ENCODE assay signal across 12 cellular contexts in the genomic region with DNA sequence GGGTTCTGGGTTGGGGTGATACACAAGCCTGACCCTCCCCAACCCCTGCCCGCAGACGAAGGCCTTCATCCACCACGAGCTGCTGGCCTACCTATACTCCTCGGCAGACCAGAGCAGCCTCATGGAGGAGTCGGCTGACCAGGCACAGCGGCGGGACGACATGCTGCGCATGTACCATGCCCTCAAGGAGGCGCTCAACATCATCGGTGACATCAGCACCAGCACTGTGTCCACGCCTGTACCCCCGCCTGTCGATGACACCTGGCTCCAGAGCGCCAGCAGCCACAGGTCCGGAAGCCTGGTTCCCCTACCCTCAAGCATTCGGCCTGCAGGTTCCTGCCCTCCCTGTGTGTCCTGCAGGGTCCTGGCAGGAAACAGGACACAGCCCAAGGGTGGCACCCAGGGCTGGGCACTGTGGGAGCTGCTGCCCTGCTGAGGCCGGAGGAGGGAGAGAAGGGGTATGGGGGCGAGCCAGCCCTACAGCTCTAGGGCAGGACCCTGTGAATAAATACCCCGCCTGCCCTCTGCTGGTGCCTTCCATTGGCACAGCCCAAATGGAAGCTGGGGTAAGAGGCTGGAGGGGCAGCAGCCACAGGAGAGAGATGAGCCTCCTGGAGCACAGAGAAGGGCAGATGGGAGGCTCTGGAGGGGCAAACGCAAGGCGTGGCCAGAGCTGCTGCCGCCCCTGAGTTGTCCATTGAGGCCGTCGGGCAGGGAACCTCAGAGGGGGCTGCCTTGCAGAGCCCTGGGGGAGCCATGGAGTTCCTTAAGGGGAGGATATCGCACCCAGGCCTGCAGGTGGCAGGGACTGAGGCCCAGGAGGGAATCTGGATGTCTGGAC. TPM values are rescaled to one million over a fixed set of nuclear protein-coding genes. Genes with fewer than 3 reads are reported as not detected.
DNase-seq lines count a peak whose midpoint lies in the region; ATAC-seq and TF ChIP-seq lines count a peak whose summit lies in the region.
"Had no signal": no experiment of that assay in that cellular context is flagged by ENCODE, and none has a peak within 500 bp of the region (broad histone marks: within the 10 kb centered on the region; RNA-seq: fewer than 3 reads in every experiment).

No MANE protein-coding gene starts in this region.

- no peaks in the 10 kb centered on the region for H3K9me2 ChIP-seq in OCI-LY7 (ENCODE audit: insufficient read depth, low read length)

- no peaks in the 10 kb centered on the region for H3K27me3 Mint-ChIP-seq in endodermal cell (ENCODE audit: insufficient read depth)
- no peaks in the 10 kb centered on the region for H3K27me3 Mint-ChIP-seq in naive thymus-derived CD4-positive, alpha-beta T cell

- H3K4me2 ChIP-seq in OCI-LY7 (ENCODE audit: low read length) = no peak overlapping the region

- H3K4me1 ChIP-seq in OCI-LY7 (ENCODE audit: insufficient read depth, low read length, poor library complexity, severe bottlenecking) (no peaks in the 10 kb centered on the region), endodermal cell (ENCODE audit: control insufficient read depth, insufficient read depth, low read length) (no peaks in the 10 kb centered on the region)
- H3K4me1 ChIP-seq in naive thymus-derived CD4-positive, alpha-beta T cell (ENCODE audit: control insufficient read depth in 2 of 2, insufficient read depth in 2 of 2, low read length in 2 of 2) = no peaks in the 10 kb centered on the region
- H3K4me1 ChIP-seq: right atrium auricular region had no signal

- H3K4me3 ChIP-seq in OCI-LY7 (ENCODE audit: low read depth, low read length, poor library complexity, severe bottlenecking) = no peak overlapping the region
- H3K4me3 ChIP-seq in endodermal cell (ENCODE audit: low read length) = no peak overlapping the region
- no peak overlapping the region for H3K4me3 ChIP-seq in naive thymus-derived CD4-positive, alpha-beta T cell (ENCODE audit: low read length)
- H3K4me3 ChIP-seq: MG63, right atrium auricular region had no signal

- intact Hi-C loops in OCI-LY7 (cut with micrococcal nuclease; ENCODE audit: unreplicated experiment) = loop anchor here (1.0 kb wide), 1 partner anchor 112 kb away; no protein-coding TSS in a partner anchor
- intact Hi-C loops in naive thymus-derived CD4-positive, alpha-beta T cell (cut with micrococcal nuclease) = loop anchor here in 1 of 2 donors (1.0 kb wide), 1 partner anchor 35 kb away; no protein-coding TSS in a partner anchor

- 95% methylated on average over 18 to 26 of the region's 26 CpGs for WGBS in endodermal cell (ENCODE audit: insufficient coverage in 1 of 2, insufficient read length in 1 of 2), 2 experiments

- H3K36me3 ChIP-seq in OCI-LY7 (ENCODE audit: insufficient read depth, low read length) (peaks cover 62% of the 10 kb centered on the region), endodermal cell (ENCODE audit: control insufficient read depth, insufficient read depth, low read length) (peaks cover 38% of the 10 kb centered on the region)
- peaks cover 0 to 85% (median 2%) of the 10 kb centered on the region in 3 experiments for H3K36me3 ChIP-seq in naive thymus-derived CD4-positive, alpha-beta T cell (ENCODE audit: control insufficient read depth in 2 of 3, insufficient read depth in 3 of 3, low read length in 3 of 3)

- ATAC-seq in activated naive CD4-positive, alpha-beta T cell treated with anti-CD3 and anti-CD28 coated beads, Interleukin-2, amount 50 U/mL, for 72 hours = peak; percentile 17 to 39
- ATAC-seq in stimulated activated effector memory CD8-positive, alpha-beta T cell treated with anti-CD3 and anti-CD28 coated beads, Interleukin-12 subunit alpha, Interleukin-12 subunit beta, amount 100 ng/mL, for 72 hours = peak; percentile 38
- no peak for ATAC-seq in naive thymus-derived CD4-positive, alpha-beta T cell
- no peak for ATAC-seq in HG03095 (IDR thresholded peaks at IDR 0.05; ENCODE audit: unreplicated experiment)

- TF ChIP-seq CTCF in OCI-LY7 (conservative IDR thresholded peaks at IDR 0.05; ENCODE audit: low read length) = peak; percentile 63
- TF ChIP-seq CTCF in endodermal cell (conservative IDR thresholded peaks at IDR 0.05) = peak; percentile 49

- POLR2A ChIA-PET in OCI-LY7 (lab: Charles Lee) = interaction anchor here (0.6 kb wide), 1 partner anchor 26 kb away, joined by 3 read pairs; no protein-coding TSS in a partner anchor
- POLR2A ChIA-PET in naive thymus-derived CD4-positive, alpha-beta T cell (lab: Charles Lee) = no interaction called here

- H3K36me3 Mint-ChIP-seq in activated naive CD4-positive, alpha-beta T cell treated with anti-CD3 and anti-CD28 coated beads, Interleukin-2, amount 50 U/mL, for 72 hours = no peaks in the 10 kb centered on the region
- H3K36me3 Mint-ChIP-seq in endodermal cell (ENCODE audit: low read depth) = peaks cover 42% of the 10 kb centered on the region
- peaks cover 97% of the 10 kb centered on the region for H3K36me3 Mint-ChIP-seq in stimulated activated effector memory CD8-positive, alpha-beta T cell treated with anti-CD3 and anti-CD28 coated beads, Interleukin-12 subunit alpha, Interleukin-12 subunit beta, amount 100 ng/mL, for 72 hours
- peaks cover 0 to 18% (median 4%) of the 10 kb centered on the region in 5 donors for H3K36me3 Mint-ChIP-seq in naive thymus-derived CD4-positive, alpha-beta T cell

- H2AFZ ChIP-seq in OCI-LY7 (ENCODE audit: low read length) = no peak overlapping the region

- no peak for DNase-seq in activated naive CD4-positive, alpha-beta T cell treated with anti-CD3 and anti-CD28 coated beads, Interleukin-2, amount 50 U/mL, for 72 hours (ENCODE audit: low spot score in 2 of 2)
- DNase-seq in activated naive CD4-positive, alpha-beta T cell (lab: John Stamatoyannopoulos, UW) = no peak
- peak; percentile 43 for DNase-seq in OCI-LY7 (ENCODE audit: low spot score)
- DNase-seq in endodermal cell = peak; percentile 76
- no peak for DNase-seq in stimulated activated effector memory CD8-positive, alpha-beta T cell treated with anti-CD3 and anti-CD28 coated beads, Interleukin-12 subunit alpha, Interleukin-12 subunit beta, amount 100 ng/mL, for 72 hours (ENCODE audit: low spot score in 2 of 2)
- no peak for DNase-seq in DMS153 (lab: John Stamatoyannopoulos, UW)
- no peak for DNase-seq in naive thymus-derived CD4-positive, alpha-beta T cell
- DNase-seq: anterior cingulate cortex, MG63, RPMI8226 had no signal

- H3K4me1 Mint-ChIP-seq in endodermal cell = no peaks in the 10 kb centered on the region
- no peaks in the 10 kb centered on the region for H3K4me1 Mint-ChIP-seq in stimulated activated effector memory CD8-positive, alpha-beta T cell treated with anti-CD3 and anti-CD28 coated beads, Interleukin-12 subunit alpha, Interleukin-12 subunit beta, amount 100 ng/mL, for 72 hours
- H3K4me1 Mint-ChIP-seq in naive thymus-derived CD4-positive, alpha-beta T cell = peaks cover 0 to 2% (median 0%) of the 10 kb centered on the region in 7 donors

- no TSS peak for BruUV-seq in OCI-LY7 (replicated peaks; lab: Mats Ljungman, UMichigan)

- H4K20me1 ChIP-seq in OCI-LY7 (ENCODE audit: insufficient read depth, low read length) = no peaks in the 10 kb centered on the region

- no peak overlapping the region for H3K4me3 Mint-ChIP-seq in endodermal cell
- H3K4me3 Mint-ChIP-seq in stimulated activated effector memory CD8-positive, alpha-beta T cell treated with anti-CD3 and anti-CD28 coated beads, Interleukin-12 subunit alpha, Interleukin-12 subunit beta, amount 100 ng/mL, for 72 hours = no peak overlapping the region
- no peak overlapping the region for H3K4me3 Mint-ChIP-seq in naive thymus-derived CD4-positive, alpha-beta T cell

- CTCF ChIA-PET in OCI-LY7 (lab: Charles Lee; ENCODE audit: unreplicated experiment) = interaction anchor here (1.1 kb wide), 1 partner anchor 127 kb away, joined by 3 read pairs; no protein-coding TSS in a partner anchor
- CTCF ChIA-PET in naive thymus-derived CD4-positive, alpha-beta T cell (lab: Charles Lee) = interaction anchor here (1.3 kb wide), 1 partner anchor 112 kb away, joined by 5 read pairs; a partner anchor contains a TSS

- H3K9me3 Mint-ChIP-seq in activated naive CD4-positive, alpha-beta T cell treated with anti-CD3 and anti-CD28 coated beads, Interleukin-2, amount 50 U/mL, for 72 hours = no peaks in the 10 kb centered on the region
- H3K9me3 Mint-ChIP-seq in endodermal cell = no peaks in the 10 kb centered on the region
- no peaks in the 10 kb centered on the region for H3K9me3 Mint-ChIP-seq in stimulated activated effector memory CD8-positive, alpha-beta T cell treated with anti-CD3 and anti-CD28 coated beads, Interleukin-12 subunit alpha, Interleukin-12 subunit beta, amount 100 ng/mL, for 72 hours
- no peaks in the 10 kb centered on the region for H3K9me3 Mint-ChIP-seq in naive thymus-derived CD4-positive, alpha-beta T cell

- no peak overlapping the region for H3K9ac ChIP-seq in endodermal cell (ENCODE audit: extremely low read depth, low read length, poor library complexity, severe bottlenecking)

- no peaks in the 10 kb centered on the region for H3K27me3 ChIP-seq in endodermal cell (ENCODE audit: control insufficient read depth, insufficient read depth, low read length, poor library complexity, severe bottlenecking)
- H3K27me3 ChIP-seq in naive thymus-derived CD4-positive, alpha-beta T cell (ENCODE audit: control insufficient read depth in 2 of 2, insufficient read depth in 2 of 2, low read length in 2 of 2) = no peaks in the 10 kb centered on the region
- H3K27me3 ChIP-seq: MG63, right atrium auricular region had no signal

- H3K27ac Mint-ChIP-seq in activated naive CD4-positive, alpha-beta T cell treated with anti-CD3 and anti-CD28 coated beads, Interleukin-2, amount 50 U/mL, for 72 hours = peak overlapping the region; percentile 50 to 61
- H3K27ac Mint-ChIP-seq in endodermal cell = no peak overlapping the region
- H3K27ac Mint-ChIP-seq in stimulated activated effector memory CD8-positive, alpha-beta T cell treated with anti-CD3 and anti-CD28 coated beads, Interleukin-12 subunit alpha, Interleukin-12 subunit beta, amount 100 ng/mL, for 72 hours = peak overlapping the region; percentile 63
- H3K27ac Mint-ChIP-seq in naive thymus-derived CD4-positive, alpha-beta T cell = no peak overlapping the region

- H3K27ac ChIP-seq in OCI-LY7 (ENCODE audit: low read depth, low read length, poor library complexity, severe bottlenecking) (no peak overlapping the region), endodermal cell (ENCODE audit: low read depth, low read length) (no peak overlapping the region)
- no peak overlapping the region for H3K27ac ChIP-seq in naive thymus-derived CD4-positive, alpha-beta T cell (ENCODE audit: low read depth, low read length)
- H3K27ac ChIP-seq: right atrium auricular region had no signal

- H3K79me2 ChIP-seq in OCI-LY7 (ENCODE audit: insufficient read depth, low read depth, low read length) = no peaks in the 10 kb centered on the region

- no peaks in the 10 kb centered on the region for H3K9me3 ChIP-seq in OCI-LY7 (ENCODE audit: low read length)
- H3K9me3 ChIP-seq in endodermal cell (ENCODE audit: control insufficient read depth, low read length) = no peaks in the 10 kb centered on the region
- no peaks in the 10 kb centered on the region for H3K9me3 ChIP-seq in naive thymus-derived CD4-positive, alpha-beta T cell (ENCODE audit: control insufficient read depth in 2 of 3, low read length in 3 of 3)
- H3K9me3 ChIP-seq: MG63, right atrium auricular region had no signal

RNA-seq across cellular contexts. Expression of a gene that starts 6.8 kb away (rescaled TPM):
- total RNA-seq in activated naive CD4-positive, alpha-beta T cell treated with anti-CD3 and anti-CD28 coated beads, Interleukin-2, amount 50 U/mL, for 72 hours = 10 to 100 TPM in 1 of 2 donors, 1 to 10 TPM in 1; 9.7 to 15.0 TPM
- total RNA-seq in OCI-LY7 (2014; rRNA removed; shearing (Covaris generic)) = 20.8 and 22.5 TPM in 2 replicates
- total RNA-seq in OCI-LY7 (2022) (13.2 and 13.7 TPM in 2 replicates), endodermal cell (10 to 100 TPM; 19.7 to 34.5 TPM)
- 33.2 TPM for polyA plus RNA-seq in endodermal cell (2013, experiment 1 of 2)
- 32.3 TPM for polyA plus RNA-seq in endodermal cell (2013, experiment 2 of 2)
- total RNA-seq in naive thymus-derived CD4-positive, alpha-beta T cell = 10 to 100 TPM in 2 of 5 experiments, 1 to 10 TPM in 3; 7.6 to 12.8 (median 9.9) TPM
- polyA plus RNA-seq in naive thymus-derived CD4-positive, alpha-beta T cell = 10 to 100 TPM; 19.0 to 21.7 TPM

RNA-seq across cellular contexts. Expression of a gene that starts 19.0 kb away (rescaled TPM):
- total RNA-seq in activated naive CD4-positive, alpha-beta T cell treated with anti-CD3 and anti-CD28 coated beads, Interleukin-2, amount 50 U/mL, for 72 hours = 1 to 10 TPM; 3.5 to 6.4 TPM
- 4.2 and 5.2 TPM in 2 replicates for total RNA-seq in OCI-LY7 (2014; rRNA removed; shearing (Covaris generic))
- total RNA-seq in OCI-LY7 (2022) (4.9 and 7.5 TPM in 2 replicates), endodermal cell (under 1 TPM in 1 of 2 donors, not detected in 1; 0.24 TPM)
- polyA plus RNA-seq in endodermal cell (2013, experiment 1 of 2) = not detected
- polyA plus RNA-seq in endodermal cell (2013, experiment 2 of 2) = not detected
- 10 to 100 TPM in 1 of 5 experiments, 1 to 10 TPM in 4; 2.5 to 50.5 (median 3.5) TPM for total RNA-seq in naive thymus-derived CD4-positive, alpha-beta T cell
- 1 to 10 TPM; 1.4 to 2.8 TPM for polyA plus RNA-seq in naive thymus-derived CD4-positive, alpha-beta T cell

RNA-seq across cellular contexts. Expression of a gene that starts 42.2 kb away (rescaled TPM):
- 10 to 100 TPM; 46.4 to 73.6 TPM for total RNA-seq in activated naive CD4-positive, alpha-beta T cell treated with anti-CD3 and anti-CD28 coated beads, Interleukin-2, amount 50 U/mL, for 72 hours
- 35.1 and 41.2 TPM in 2 replicates for total RNA-seq in OCI-LY7 (2014; rRNA removed; shearing (Covaris generic))
- total RNA-seq in OCI-LY7 (2022) (107 and 108 TPM in 2 replicates), endodermal cell (10 to 100 TPM; 80.6 to 86.6 TPM)
- polyA plus RNA-seq in endodermal cell (2013, experiment 1 of 2) = 115 TPM
- polyA plus RNA-seq in endodermal cell (2013, experiment 2 of 2) = 105 TPM
- 10 to 100 TPM; 21.3 to 43.1 (median 27.2) TPM for total RNA-seq in naive thymus-derived CD4-positive, alpha-beta T cell
- under 1 TPM; 0.69 to 0.94 TPM for polyA plus RNA-seq in naive thymus-derived CD4-positive, alpha-beta T cell

Comparison
In these comparisons a context has a peak if more than half of its experiments do, and no peak if none do; other contexts are left out.
1. ATAC-seq: peak in activated naive CD4-positive, alpha-beta T cell treated with anti-CD3 and anti-CD28 coated beads, Interleukin-2, amount 50 U/mL, for 72 hours (2 of 2) and stimulated activated effector memory CD8-positive, alpha-beta T cell treated with anti-CD3 and anti-CD28 coated beads, Interleukin-12 subunit alpha, Interleukin-12 subunit beta, amount 100 ng/mL, for 72 hours (single experiment); none in naive thymus-derived CD4-positive, alpha-beta T cell (single experiment) and HG03095 (single experiment).
2. DNase-seq: peak in OCI-LY7 (single experiment) and endodermal cell (single experiment); none in activated naive CD4-positive, alpha-beta T cell treated with anti-CD3 and anti-CD28 coated beads, Interleukin-2, amount 50 U/mL, for 72 hours (0 of 2), activated naive CD4-positive, alpha-beta T cell (0 of 4), stimulated activated effector memory CD8-positive, alpha-beta T cell treated with anti-CD3 and anti-CD28 coated beads, Interleukin-12 subunit alpha, Interleukin-12 subunit beta, amount 100 ng/mL, for 72 hours (0 of 2), DMS153 (single experiment) and naive thymus-derived CD4-positive, alpha-beta T cell (0 of 9).
3. H3K27ac Mint-ChIP-seq: peak in activated naive CD4-positive, alpha-beta T cell treated with anti-CD3 and anti-CD28 coated beads, Interleukin-2, amount 50 U/mL, for 72 hours (2 of 2) and stimulated activated effector memory CD8-positive, alpha-beta T cell treated with anti-CD3 and anti-CD28 coated beads, Interleukin-12 subunit alpha, Interleukin-12 subunit beta, amount 100 ng/mL, for 72 hours (single experiment); none in endodermal cell (single experiment) and naive thymus-derived CD4-positive, alpha-beta T cell (0 of 9).